Comparison of ENCODE assay signal across 19 cellular contexts in the genomic region with DNA sequence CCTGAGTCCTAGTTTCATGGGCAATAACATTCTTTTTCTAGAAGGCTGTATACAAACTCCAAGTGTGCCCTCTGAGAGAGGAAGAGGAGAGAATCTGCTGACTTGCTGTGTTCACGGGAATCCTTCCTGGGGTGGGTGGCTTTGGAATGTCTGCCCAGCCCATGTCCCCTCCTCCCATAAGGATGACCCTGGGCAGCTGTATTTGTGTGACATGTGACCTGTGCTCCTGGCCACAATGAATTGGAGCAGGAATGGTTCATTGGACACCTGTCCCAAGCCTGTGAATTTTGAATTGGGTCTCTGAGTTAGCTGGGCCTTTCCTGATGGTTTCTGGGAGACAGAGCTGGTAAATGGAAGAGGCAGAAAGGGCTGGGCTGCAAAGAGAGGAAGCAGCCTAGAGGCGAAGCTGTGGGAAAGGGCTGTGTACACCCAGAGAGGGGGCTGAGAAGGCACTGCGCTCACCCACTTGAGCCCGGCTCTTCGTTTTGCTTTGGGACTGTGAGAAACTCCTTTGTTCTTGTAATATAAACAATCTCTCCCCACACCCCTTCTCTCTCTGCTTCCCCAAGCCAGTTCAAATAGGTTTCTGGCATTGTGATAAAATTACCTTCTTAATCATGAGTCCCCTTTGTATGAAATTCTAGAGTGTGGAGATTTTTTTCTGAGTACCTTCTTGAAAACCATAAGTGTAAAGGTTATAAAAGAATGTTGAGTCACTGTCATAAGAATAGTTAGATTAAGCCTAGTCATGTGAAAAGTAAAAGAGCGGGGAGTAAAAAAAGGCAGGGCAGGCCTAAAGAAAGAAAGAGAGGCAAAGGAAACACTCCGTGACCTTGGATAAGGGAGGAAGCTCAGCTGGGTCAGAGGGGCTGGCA. TPM values are rescaled to one million over a fixed set of nuclear protein-coding genes. Genes with fewer than 3 reads are reported as not detected.
DNase-seq lines count a peak whose midpoint lies in the region; ATAC-seq, FAIRE-seq and TF ChIP-seq lines count a peak whose summit lies in the region.
"Had no signal": no experiment of that assay in that cellular context is flagged by ENCODE, and none has a peak within 500 bp of the region (broad histone marks: within the 10 kb centered on the region; RNA-seq: fewer than 3 reads in every experiment).

No MANE protein-coding gene starts in this region.

- peaks cover 18% of the 10 kb centered on the region for H3K36me3 Mint-ChIP-seq in CD4-positive, alpha-beta T cell (ENCODE audit: low read depth)

- peak overlapping the region; percentile 69 for H3K18ac ChIP-seq in neuronal stem cell (ENCODE audit: low read length)

- H2BK5ac ChIP-seq in neuronal stem cell (ENCODE audit: low read length): no peak overlapping the region

- no CpG with 5 or more reads among the region's 7 CpGs for WGBS in neuronal stem cell (ENCODE audit: extremely low coverage in 2 of 2, insufficient read length in 2 of 2, insufficient replicate concordance in 1 of 2), 2 donors

- H4K91ac ChIP-seq in neuronal stem cell (ENCODE audit: low read depth, low read length, poor library complexity): no peak overlapping the region

- H2BK15ac ChIP-seq in neuronal stem cell (ENCODE audit: low read length): no peak overlapping the region

- no peak overlapping the region for H2BK120ac ChIP-seq in neuronal stem cell (ENCODE audit: low read depth, low read length)

- H2AFZ ChIP-seq in neuronal stem cell (ENCODE audit: low read length): no peak overlapping the region

- intact Hi-C loops in CD4-positive, alpha-beta T cell (cut with DNase I, micrococcal nuclease): no loop called here

- DNase-seq in CD4-positive, alpha-beta T cell: no peak
- DNase-seq in NCI-H2107 treated with DMSO at 0.1 percent for 48 hours (lab: John Stamatoyannopoulos, UW; ENCODE audit: unreplicated experiment) (peak; percentile 65), choroid plexus epithelial cell (ENCODE audit: low read depth) (peak; percentile 16), neuronal stem cell (ENCODE audit: low spot score) (no peak), cortex of kidney (lab: John Stamatoyannopoulos, UW) (no peak), D341Med (ENCODE audit: low spot score) (no peak), RCC 7860 (ENCODE audit: low spot score) (no peak)
- DNase-seq: activated CD4-positive, alpha-beta T cell treated with anti-CD3 and anti-CD28 coated beads for 1 hour; DMS 273 treated with DMSO at 0.1 percent for 48 hours; effector CD8-positive, alpha-beta T cell; hippocampal formation; NCI-H187; NCI-H510A treated with DMSO at 0.1 percent for 48 hours; posterior cingulate gyrus; T-helper 9 cell had no signal

- H3K27me3 ChIP-seq in CD4-positive, alpha-beta T cell (ENCODE audit: control insufficient read depth, insufficient read depth, low read length): no peaks in the 10 kb centered on the region
- H3K27me3 ChIP-seq in neuronal stem cell (ENCODE audit: control insufficient read depth in 3 of 3, insufficient read depth in 3 of 3, low read depth in 1 of 3, low read length in 3 of 3): peaks cover 0 to 85% (median 0%) of the 10 kb centered on the region in 3 experiments

- TF ChIP-seq CTCF in CD4-positive, alpha-beta T cell (IDR thresholded peaks at IDR 0.05): no peak
- TF ChIP-seq CTCF in choroid plexus epithelial cell (conservative IDR thresholded peaks at IDR 0.05; ENCODE audit: low read depth, low read length): no peak

- no peak overlapping the region for H3K4ac ChIP-seq in neuronal stem cell (ENCODE audit: low read length)

- H3K36me3 ChIP-seq in neuronal stem cell (replicated peaks in 1 of 2; ENCODE audit: control insufficient read depth in 2 of 2, insufficient read depth in 2 of 2, low read length in 2 of 2): no peaks in the 10 kb centered on the region
- H3K36me3 ChIP-seq: brain microvascular endothelial cell had no signal

- H4K8ac ChIP-seq in neuronal stem cell (ENCODE audit: low read depth, low read length): no peak overlapping the region

- FAIRE-seq in RCC 7860 (lab: Jason Lieb, UNC): no peak
- FAIRE-seq: H54, HTR-8/SVneo had no signal

- peaks cover 32% of the 10 kb centered on the region for H3K4me1 Mint-ChIP-seq in CD4-positive, alpha-beta T cell (ENCODE audit: low read depth)

- H3K23ac ChIP-seq in neuronal stem cell (ENCODE audit: low read depth, low read length, poor library complexity): no peak overlapping the region

- H3K14ac ChIP-seq in neuronal stem cell (ENCODE audit: low read length): no peak overlapping the region

- no peak overlapping the region for H3K9ac ChIP-seq in neuronal stem cell (ENCODE audit: low read depth, low read length, poor library complexity)

- H3K9me3 ChIP-seq in CD4-positive, alpha-beta T cell (ENCODE audit: control insufficient read depth, low read length): no peaks in the 10 kb centered on the region
- H3K9me3 ChIP-seq in neuronal stem cell (replicated peaks in 1 of 2; ENCODE audit: control insufficient read depth in 2 of 2, insufficient read depth in 1 of 2, low read depth in 1 of 2, low read length in 2 of 2): peaks cover 0 to 10% of the 10 kb centered on the region in 2 donors

- no peak overlapping the region for H3K4me3 Mint-ChIP-seq in CD4-positive, alpha-beta T cell

- peak overlapping the region; percentile 83 for H3K27ac Mint-ChIP-seq in CD4-positive, alpha-beta T cell

- H3K4me3 ChIP-seq in choroid plexus epithelial cell (ENCODE audit: low read depth, low read length): no peak overlapping the region
- no peak overlapping the region for H3K4me3 ChIP-seq in neuronal stem cell (ENCODE audit: low read length in 2 of 2)

- no peak for ATAC-seq in CD4-positive, alpha-beta T cell (ENCODE audit: poor library complexity)
- no peak for ATAC-seq in HG03457 (IDR thresholded peaks at IDR 0.05; ENCODE audit: unreplicated experiment)

- CTCF ChIA-PET in CD4-positive, alpha-beta T cell (lab: Charles Lee): no interaction called here

- H3K4me1 ChIP-seq in neuronal stem cell (ENCODE audit: control insufficient read depth in 2 of 2, insufficient read depth in 1 of 2, low read depth in 1 of 2, low read length in 2 of 2): peaks cover 0 to 14% of the 10 kb centered on the region in 2 donors

- POLR2A ChIA-PET in CD4-positive, alpha-beta T cell (lab: Charles Lee): no interaction called here

- no peak overlapping the region for H3K27ac ChIP-seq in CD4-positive, alpha-beta T cell (ENCODE audit: low read depth, low read length)
- peak overlapping the region; percentile 26 for H3K27ac ChIP-seq in neuronal stem cell (replicated peaks; ENCODE audit: low read length)
- H3K27ac ChIP-seq: brain microvascular endothelial cell had no signal

- no peaks in the 10 kb centered on the region for H3K9me3 Mint-ChIP-seq in CD4-positive, alpha-beta T cell

- no peaks in the 10 kb centered on the region for H3K79me1 ChIP-seq in neuronal stem cell (ENCODE audit: low read depth, low read length)

- H3K4me2 ChIP-seq in neuronal stem cell (ENCODE audit: insufficient read depth, low read length, poor library complexity, severe bottlenecking): no peak overlapping the region

- H2AK5ac ChIP-seq in neuronal stem cell (ENCODE audit: low read depth, low read length): no peak overlapping the region

- H3K27me3 Mint-ChIP-seq in CD4-positive, alpha-beta T cell: no peaks in the 10 kb centered on the region

- H2BK12ac ChIP-seq in neuronal stem cell (ENCODE audit: low read length): peak overlapping the region; percentile 14

RNA-seq across cellular contexts. Expression of gene SLC4A5, which starts 49.8 kb away (rescaled TPM):
- total RNA-seq in CD4-positive, alpha-beta T cell: 10 to 100 TPM in 1 of 2 experiments, 1 to 10 TPM in 1; 7.8 to 10.4 TPM
- 1.2 TPM for polyA plus RNA-seq in neuronal stem cell (2013, experiment 1 of 2)
- polyA plus RNA-seq in neuronal stem cell (2013, experiment 2 of 2): 1.1 TPM

Comparison
In these comparisons a context has a peak if more than half of its experiments do, and no peak if none do; other contexts are left out.
1. DNase-seq: peak in NCI-H2107 treated with DMSO at 0.1 percent for 48 hours (single experiment) and choroid plexus epithelial cell (single experiment); none in CD4-positive, alpha-beta T cell (0 of 10), neuronal stem cell (single experiment), cortex of kidney (single experiment), D341Med (single experiment) and RCC 7860 (single experiment).